ENCODE assay signal across 1 cellular context in the genomic region with DNA sequence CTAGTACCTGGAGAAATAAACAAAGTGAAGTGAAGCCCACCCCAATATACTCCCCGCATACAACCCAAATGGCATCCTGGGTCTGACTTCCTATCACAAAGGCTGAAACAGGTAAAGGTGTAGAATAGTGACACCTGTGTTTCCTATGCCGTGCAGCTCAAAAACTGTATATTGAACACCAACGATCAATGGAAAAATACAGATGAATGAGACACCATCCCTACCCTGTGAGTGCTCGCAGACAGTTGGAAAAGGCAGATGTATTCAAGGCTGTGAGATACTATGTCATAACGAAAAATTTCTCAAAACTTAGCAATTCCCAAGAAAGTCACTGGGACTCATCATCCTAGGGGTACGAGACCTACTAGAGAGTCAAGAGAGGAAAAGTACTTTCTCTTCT.
TF ChIP-seq lines count a peak whose summit lies in the region.

No MANE protein-coding gene starts in this region.

TF ChIP-seq in H1, 55 proteins besides CTCF, POLR2A, EP300 and RAD21:
- TF ChIP-seq, protein P1, sequence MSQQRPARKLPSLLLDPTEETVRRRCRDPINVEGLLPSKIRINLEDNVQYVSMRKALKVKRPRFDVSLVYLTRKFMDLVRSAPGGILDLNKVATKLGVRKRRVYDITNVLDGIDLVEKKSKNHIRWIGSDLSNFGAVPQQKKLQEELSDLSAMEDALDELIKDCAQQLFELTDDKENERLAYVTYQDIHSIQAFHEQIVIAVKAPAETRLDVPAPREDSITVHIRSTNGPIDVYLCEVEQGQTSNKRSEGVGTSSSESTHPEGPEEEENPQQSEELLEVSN (IDR thresholded peaks at IDR 0.05): no peak
- no peak for TF ChIP-seq SIX5 (IDR thresholded peaks at IDR 0.05; ENCODE audit: low read depth, low read length)
- no peak for TF ChIP-seq PHF8 (conservative IDR thresholded peaks at IDR 0.05; ENCODE audit: low read depth, low read length)
- TF ChIP-seq TAF7 (optimal IDR thresholded peaks at IDR 0.05; ENCODE audit: borderline replicate concordance, low read depth, low read length): no peak
- no peak for TF ChIP-seq JUND (IDR thresholded peaks at IDR 0.05; ENCODE audit: low read length)
- TF ChIP-seq TCF12 (IDR thresholded peaks at IDR 0.05; ENCODE audit: low read depth, low read length): no peak
- TF ChIP-seq RBBP5 (IDR thresholded peaks at IDR 0.05; ENCODE audit: borderline replicate concordance, low read depth, low read length): no peak
- no peak for TF ChIP-seq TEAD4 (IDR thresholded peaks at IDR 0.05; ENCODE audit: low read depth, low read length)
- no peak for TF ChIP-seq GTF2F1 (IDR thresholded peaks at IDR 0.05; ENCODE audit: borderline replicate concordance, low read depth, low read length)
- TF ChIP-seq NANOG (IDR thresholded peaks at IDR 0.05; ENCODE audit: insufficient read depth, low read depth, low read length, poor library complexity, severe bottlenecking): no peak
- no peak for TF ChIP-seq SIN3A (conservative IDR thresholded peaks at IDR 0.05 in 1 of 2, IDR thresholded peaks at IDR 0.05 in 1 of 2; ENCODE audit: low read depth in 1 of 2, low read length in 2 of 2)
- TF ChIP-seq TAF1 (IDR thresholded peaks at IDR 0.05; ENCODE audit: low read depth, low read length): no peak
- no peak for TF ChIP-seq BCL11A (IDR thresholded peaks at IDR 0.05; ENCODE audit: low read depth in 2 of 2, low read length in 2 of 2)
- TF ChIP-seq SP1 (IDR thresholded peaks at IDR 0.05; ENCODE audit: low read depth, low read length): no peak
- no peak for TF ChIP-seq RXRA (IDR thresholded peaks at IDR 0.05; ENCODE audit: insufficient read depth, low read depth, low read length)
- TF ChIP-seq POU5F1 (IDR thresholded peaks at IDR 0.05; ENCODE audit: low read depth, low read length): no peak
- no peak for TF ChIP-seq GABPA (IDR thresholded peaks at IDR 0.05; ENCODE audit: borderline replicate concordance, insufficient read depth, low read length)
- no peak for TF ChIP-seq SAP30 (IDR thresholded peaks at IDR 0.05; ENCODE audit: insufficient read depth, insufficient replicate concordance, low read length)
- TF ChIP-seq, protein P2, sequence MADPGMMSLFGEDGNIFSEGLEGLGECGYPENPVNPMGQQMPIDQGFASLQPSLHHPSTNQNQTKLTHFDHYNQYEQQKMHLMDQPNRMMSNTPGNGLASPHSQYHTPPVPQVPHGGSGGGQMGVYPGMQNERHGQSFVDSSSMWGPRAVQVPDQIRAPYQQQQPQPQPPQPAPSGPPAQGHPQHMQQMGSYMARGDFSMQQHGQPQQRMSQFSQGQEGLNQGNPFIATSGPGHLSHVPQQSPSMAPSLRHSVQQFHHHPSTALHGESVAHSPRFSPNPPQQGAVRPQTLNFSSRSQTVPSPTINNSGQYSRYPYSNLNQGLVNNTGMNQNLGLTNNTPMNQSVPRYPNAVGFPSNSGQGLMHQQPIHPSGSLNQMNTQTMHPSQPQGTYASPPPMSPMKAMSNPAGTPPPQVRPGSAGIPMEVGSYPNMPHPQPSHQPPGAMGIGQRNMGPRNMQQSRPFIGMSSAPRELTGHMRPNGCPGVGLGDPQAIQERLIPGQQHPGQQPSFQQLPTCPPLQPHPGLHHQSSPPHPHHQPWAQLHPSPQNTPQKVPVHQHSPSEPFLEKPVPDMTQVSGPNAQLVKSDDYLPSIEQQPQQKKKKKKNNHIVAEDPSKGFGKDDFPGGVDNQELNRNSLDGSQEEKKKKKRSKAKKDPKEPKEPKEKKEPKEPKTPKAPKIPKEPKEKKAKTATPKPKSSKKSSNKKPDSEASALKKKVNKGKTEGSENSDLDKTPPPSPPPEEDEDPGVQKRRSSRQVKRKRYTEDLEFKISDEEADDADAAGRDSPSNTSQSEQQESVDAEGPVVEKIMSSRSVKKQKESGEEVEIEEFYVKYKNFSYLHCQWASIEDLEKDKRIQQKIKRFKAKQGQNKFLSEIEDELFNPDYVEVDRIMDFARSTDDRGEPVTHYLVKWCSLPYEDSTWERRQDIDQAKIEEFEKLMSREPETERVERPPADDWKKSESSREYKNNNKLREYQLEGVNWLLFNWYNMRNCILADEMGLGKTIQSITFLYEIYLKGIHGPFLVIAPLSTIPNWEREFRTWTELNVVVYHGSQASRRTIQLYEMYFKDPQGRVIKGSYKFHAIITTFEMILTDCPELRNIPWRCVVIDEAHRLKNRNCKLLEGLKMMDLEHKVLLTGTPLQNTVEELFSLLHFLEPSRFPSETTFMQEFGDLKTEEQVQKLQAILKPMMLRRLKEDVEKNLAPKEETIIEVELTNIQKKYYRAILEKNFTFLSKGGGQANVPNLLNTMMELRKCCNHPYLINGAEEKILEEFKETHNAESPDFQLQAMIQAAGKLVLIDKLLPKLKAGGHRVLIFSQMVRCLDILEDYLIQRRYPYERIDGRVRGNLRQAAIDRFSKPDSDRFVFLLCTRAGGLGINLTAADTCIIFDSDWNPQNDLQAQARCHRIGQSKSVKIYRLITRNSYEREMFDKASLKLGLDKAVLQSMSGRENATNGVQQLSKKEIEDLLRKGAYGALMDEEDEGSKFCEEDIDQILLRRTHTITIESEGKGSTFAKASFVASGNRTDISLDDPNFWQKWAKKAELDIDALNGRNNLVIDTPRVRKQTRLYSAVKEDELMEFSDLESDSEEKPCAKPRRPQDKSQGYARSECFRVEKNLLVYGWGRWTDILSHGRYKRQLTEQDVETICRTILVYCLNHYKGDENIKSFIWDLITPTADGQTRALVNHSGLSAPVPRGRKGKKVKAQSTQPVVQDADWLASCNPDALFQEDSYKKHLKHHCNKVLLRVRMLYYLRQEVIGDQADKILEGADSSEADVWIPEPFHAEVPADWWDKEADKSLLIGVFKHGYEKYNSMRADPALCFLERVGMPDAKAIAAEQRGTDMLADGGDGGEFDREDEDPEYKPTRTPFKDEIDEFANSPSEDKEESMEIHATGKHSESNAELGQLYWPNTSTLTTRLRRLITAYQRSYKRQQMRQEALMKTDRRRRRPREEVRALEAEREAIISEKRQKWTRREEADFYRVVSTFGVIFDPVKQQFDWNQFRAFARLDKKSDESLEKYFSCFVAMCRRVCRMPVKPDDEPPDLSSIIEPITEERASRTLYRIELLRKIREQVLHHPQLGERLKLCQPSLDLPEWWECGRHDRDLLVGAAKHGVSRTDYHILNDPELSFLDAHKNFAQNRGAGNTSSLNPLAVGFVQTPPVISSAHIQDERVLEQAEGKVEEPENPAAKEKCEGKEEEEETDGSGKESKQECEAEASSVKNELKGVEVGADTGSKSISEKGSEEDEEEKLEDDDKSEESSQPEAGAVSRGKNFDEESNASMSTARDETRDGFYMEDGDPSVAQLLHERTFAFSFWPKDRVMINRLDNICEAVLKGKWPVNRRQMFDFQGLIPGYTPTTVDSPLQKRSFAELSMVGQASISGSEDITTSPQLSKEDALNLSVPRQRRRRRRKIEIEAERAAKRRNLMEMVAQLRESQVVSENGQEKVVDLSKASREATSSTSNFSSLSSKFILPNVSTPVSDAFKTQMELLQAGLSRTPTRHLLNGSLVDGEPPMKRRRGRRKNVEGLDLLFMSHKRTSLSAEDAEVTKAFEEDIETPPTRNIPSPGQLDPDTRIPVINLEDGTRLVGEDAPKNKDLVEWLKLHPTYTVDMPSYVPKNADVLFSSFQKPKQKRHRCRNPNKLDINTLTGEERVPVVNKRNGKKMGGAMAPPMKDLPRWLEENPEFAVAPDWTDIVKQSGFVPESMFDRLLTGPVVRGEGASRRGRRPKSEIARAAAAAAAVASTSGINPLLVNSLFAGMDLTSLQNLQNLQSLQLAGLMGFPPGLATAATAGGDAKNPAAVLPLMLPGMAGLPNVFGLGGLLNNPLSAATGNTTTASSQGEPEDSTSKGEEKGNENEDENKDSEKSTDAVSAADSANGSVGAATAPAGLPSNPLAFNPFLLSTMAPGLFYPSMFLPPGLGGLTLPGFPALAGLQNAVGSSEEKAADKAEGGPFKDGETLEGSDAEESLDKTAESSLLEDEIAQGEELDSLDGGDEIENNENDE (IDR thresholded peaks at IDR 0.05; ENCODE audit: insufficient replicate concordance, low read length): no peak
